Comparison of ENCODE assay signal across 19 cellular contexts in the genomic region with DNA sequence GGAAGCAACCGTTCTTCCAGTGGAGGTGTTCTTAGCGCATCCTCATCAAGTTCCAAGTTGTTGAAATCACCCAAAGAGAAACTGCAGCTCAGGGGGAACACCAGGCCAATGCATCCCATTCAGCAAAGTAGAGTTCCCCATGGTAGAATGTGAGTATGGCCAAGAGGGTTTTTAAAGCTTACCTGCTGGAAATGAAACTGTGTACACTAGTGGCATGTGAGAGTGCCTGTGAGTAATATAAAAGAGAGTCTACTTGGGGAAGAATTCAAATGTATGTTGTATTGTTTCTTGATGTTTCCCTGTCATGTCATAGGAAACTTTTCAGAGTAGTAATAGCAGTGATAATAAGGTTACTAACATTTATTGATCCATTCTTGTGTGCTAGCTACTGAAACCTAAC. TPM values are rescaled to one million over a fixed set of nuclear protein-coding genes. Genes with fewer than 3 reads are reported as not detected.
A peak's percentile ranks its signal among the peaks of the same experiment; 100 is the strongest.
DNase-seq lines count a peak whose midpoint lies in the region; ATAC-seq, FAIRE-seq and TF ChIP-seq lines count a peak whose summit lies in the region.
"Had no signal": no experiment of that assay in that cellular context is flagged by ENCODE, and none has a peak within 500 bp of the region (broad histone marks: within the 10 kb centered on the region; RNA-seq: fewer than 3 reads in every experiment).

No MANE protein-coding gene starts in this region.

- WGBS in pancreas, 2 donors = 81 to 89% methylated on average over 2 of the region's 2 CpGs

- no peaks in the 10 kb centered on the region for H3K27me3 ChIP-seq in pancreas
- H3K27me3 ChIP-seq: gastroesophageal sphincter, stomach had no signal

- peak; percentile 66 to 74 for ATAC-seq in activated CD4-positive, CD25-positive, alpha-beta regulatory T cell treated with anti-CD3 and anti-CD28 coated beads, Interleukin-2, amount 50 U/mL, for 24 hours
- ATAC-seq in T-helper 17 cell (no peak), pancreas (no peak)
- ATAC-seq: gastroesophageal sphincter had no signal

- H3K4me3 Mint-ChIP-seq in T-helper 17 cell = peak overlapping the region; percentile 95
- no peak overlapping the region for H3K4me3 Mint-ChIP-seq in chondrocyte (ENCODE audit: unreplicated experiment)

- peaks cover 35 to 57% (median 57%) of the 10 kb centered on the region in 3 donors for H3K4me1 ChIP-seq in pancreas

- H3K9me3 ChIP-seq in T-helper 17 cell (ENCODE audit: control insufficient read depth, low read length, poor library complexity, severe bottlenecking) (no peaks in the 10 kb centered on the region), pancreas (no peaks in the 10 kb centered on the region)
- H3K9me3 ChIP-seq: gastroesophageal sphincter, stomach had no signal

- peaks cover 66% of the 10 kb centered on the region for H3K4me1 Mint-ChIP-seq in T-helper 17 cell
- H3K4me1 Mint-ChIP-seq in chondrocyte (ENCODE audit: low read depth) = peaks cover 30% of the 10 kb centered on the region

- no peak for DNase-seq in activated CD4-positive, CD25-positive, alpha-beta regulatory T cell (lab: John Stamatoyannopoulos, UW)
- no peak for DNase-seq in T-helper 17 cell
- no peak for DNase-seq in chondrocyte (ENCODE audit: low spot score)
- DNase-seq in pancreas = no peak
- no peak for DNase-seq in NCI-H2196 treated with DMSO at 0.1 percent for 48 hours (lab: John Stamatoyannopoulos, UW; ENCODE audit: unreplicated experiment)
- DNase-seq in NCI-H69 (lab: John Stamatoyannopoulos, UW) = no peak
- DNase-seq in effector CD8-positive, alpha-beta T cell (lab: John Stamatoyannopoulos, UW) = no peak
- DNase-seq: activated effector memory CD4-positive, alpha-beta T cell treated with anti-CD3 and anti-CD28 coated beads, Interleukin-2, amount 50 U/mL, for 16 hours; GOT3; mesendoderm; NCI-H1092 treated with DMSO at 0.1 percent for 48 hours; NCI-H2171; RPMI8226; stomach; SW 1271 had no signal

- H3K36me3 Mint-ChIP-seq in T-helper 17 cell (ENCODE audit: low read depth) (peaks cover 8% of the 10 kb centered on the region), chondrocyte (ENCODE audit: low read depth) (peaks cover 15% of the 10 kb centered on the region)

- FAIRE-seq in pancreas (lab: Jason Lieb, UNC) = no peak
- FAIRE-seq: endometrium had no signal

- no peak overlapping the region for H3K4me3 ChIP-seq in pancreas
- H3K4me3 ChIP-seq: gastroesophageal sphincter, stomach had no signal

- H3K36me3 ChIP-seq in pancreas = peaks cover 0 to 20% (median 0%) of the 10 kb centered on the region in 3 donors

- H3K27ac ChIP-seq in pancreas = peak overlapping the region in 3 of 4 donors; percentile 26 to 86 (median 78)
- H3K27ac ChIP-seq: C4-2B had no signal

- intact Hi-C loops in pancreas (cut with DNase I) = no loop called here

- H3K9me3 Mint-ChIP-seq in chondrocyte (ENCODE audit: low read depth) = no peaks in the 10 kb centered on the region

- H3K27ac Mint-ChIP-seq in T-helper 17 cell (peak overlapping the region; percentile 94), chondrocyte (ENCODE audit: unreplicated experiment) (peak overlapping the region; percentile 39)

- no peak for TF ChIP-seq CTCF in chondrocyte (IDR thresholded peaks at IDR 0.05)
- TF ChIP-seq CTCF in pancreas (IDR thresholded peaks at IDR 0.05) = no peak

- H3K27me3 Mint-ChIP-seq in T-helper 17 cell (no peaks in the 10 kb centered on the region), chondrocyte (ENCODE audit: low read depth) (no peaks in the 10 kb centered on the region)

RNA-seq across cellular contexts. Expression of a gene that starts 43.3 kb away (rescaled TPM):
- total RNA-seq in T-helper 17 cell (10 to 100 TPM; 91.3 to 97.3 TPM), chondrocyte (64.2 to 86.4 TPM (median 65.0 TPM) in 3 replicates), pancreas (100 to 1,000 TPM in 4 of 6 donors, 10 to 100 TPM in 2; 73.7 to 220 (median 134) TPM)
- polyA plus RNA-seq in pancreas = 100 to 1,000 TPM; 103 to 106 TPM

Comparison
In these comparisons a context has a peak if more than half of its experiments do, and no peak if none do; other contexts are left out.
1. ATAC-seq: peak in activated CD4-positive, CD25-positive, alpha-beta regulatory T cell treated with anti-CD3 and anti-CD28 coated beads, Interleukin-2, amount 50 U/mL, for 24 hours (2 of 2); none in T-helper 17 cell (single experiment) and pancreas (0 of 4).